Comparison of ENCODE assay signal across 34 cellular contexts in the genomic region with DNA sequence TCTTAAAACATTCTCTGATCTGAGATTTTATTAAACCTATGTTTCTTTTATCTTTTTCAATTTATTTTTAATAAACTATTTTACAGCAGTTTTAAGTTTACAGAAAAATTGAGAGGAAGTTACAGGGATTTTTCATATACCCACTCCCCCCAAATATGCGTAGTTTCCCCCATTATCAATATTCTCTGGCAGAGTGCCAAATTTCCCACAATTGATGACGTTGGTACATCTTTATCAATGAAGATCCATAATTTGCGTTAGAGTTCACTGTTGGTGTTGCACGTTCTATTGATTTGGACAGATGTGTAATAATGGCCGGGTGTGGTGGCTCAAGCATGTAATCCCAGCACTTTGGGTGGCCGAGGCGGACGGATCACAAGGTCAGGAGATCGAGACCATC.
"Had no signal": no experiment of that assay in that cellular context is flagged by ENCODE, and none has a peak within 500 bp of the region (broad histone marks: within the 10 kb centered on the region; RNA-seq: fewer than 3 reads in every experiment).

No MANE protein-coding gene starts in this region.

- H3K4me3 ChIP-seq: adrenal gland, ascending aorta, body of pancreas, breast epithelium, cardiac muscle cell had no signal

- H3K36me3 ChIP-seq: adrenal gland, ascending aorta, brain microvascular endothelial cell, breast epithelium, cardiac muscle cell had no signal

- ATAC-seq: activated naive CD4-positive, alpha-beta T cell treated with anti-CD3 and anti-CD28 coated beads, Interleukin-2, amount 50 U/mL, for 72 hours; activated naive CD8-positive, alpha-beta T cell treated with anti-CD3 and anti-CD28 coated beads, Interleukin-2, amount 50 U/mL, for 24 hours; activated T-cell treated with anti-CD3 and anti-CD28 coated beads, Interleukin-2, amount 50 U/mL, for 4 hours; activated T-cell treated with anti-CD3 and anti-CD28 coated beads, Interleukin-2, amount 50 U/mL, for 72 hours; activated T-helper 17 cell treated with anti-CD3 and anti-CD28 coated beads, Interleukin-2, amount 50 U/mL, for 72 hours; body of pancreas had no signal

- H3K27ac ChIP-seq: adrenal gland, ascending aorta, body of pancreas, brain microvascular endothelial cell, breast epithelium, cardiac muscle cell had no signal

- H3K9me3 ChIP-seq: adrenal gland, ascending aorta, body of pancreas, breast epithelium had no signal

- H3K4me1 ChIP-seq: adrenal gland, ascending aorta, body of pancreas, breast epithelium had no signal

- H3K27me3 ChIP-seq: adrenal gland, ascending aorta, body of pancreas, brain microvascular endothelial cell, breast epithelium, cardiac muscle cell had no signal

- DNase-seq: activated effector memory CD4-positive, alpha-beta T cell treated with anti-CD3 and anti-CD28 coated beads, Interleukin-2, amount 50 U/mL, for 16 hours; activated effector memory CD4-positive, alpha-beta T cell treated with Interleukin-2 at 50 U/mL for 16 hours; activated gamma-delta T cell; activated gamma-delta T cell treated with Interleukin-2 at 50 U/mL for 16 hours; activated naive CD4-positive, alpha-beta T cell; activated naive CD4-positive, alpha-beta T cell treated with anti-CD3 and anti-CD28 coated beads for 36 hours; activated naive CD4-positive, alpha-beta T cell treated with anti-CD3 and anti-CD28 coated beads, Interleukin-2, amount 10 ng/mL, durations not matched to agents 7 days and 5 days; activated naive CD4-positive, alpha-beta T cell treated with anti-CD3 and anti-CD28 coated beads, Interleukin-2, amount 50 U/mL, for 16 hours; activated naive CD4-positive, alpha-beta T cell treated with Interleukin-2 at 50 U/mL for 16 hours; activated naive CD8-positive, alpha-beta T cell treated with anti-CD3 and anti-CD28 coated beads for 36 hours; activated naive CD8-positive, alpha-beta T cell treated with anti-CD3 and anti-CD28 coated beads, Interleukin-2, amount 10 ng/mL, durations not matched to agents 7 days and 5 days; activated naive CD8-positive, alpha-beta T cell treated with anti-CD3 and anti-CD28 coated beads, Interleukin-2, amount 50 U/mL, for 24 hours; activated T-cell treated with anti-CD3 and anti-CD28 coated beads, Interleukin-2, amount 50 U/mL, for 1 hour; activated T-cell treated with anti-CD3 and anti-CD28 coated beads, Interleukin-2, amount 50 U/mL, for 24 hours; activated T-cell treated with anti-CD3 and anti-CD28 coated beads, Interleukin-2, amount 50 U/mL, for 4 hours; activated T-cell treated with anti-CD3 and anti-CD28 coated beads, Interleukin-2, amount 50 U/mL, for 48 hours; activated T-cell treated with anti-CD3 and anti-CD28 coated beads, Interleukin-2, amount 50 U/mL, for 72 hours; adrenal gland; amniotic stem cell; amygdala; anterior cingulate cortex; aorta; body of pancreas; brain microvascular endothelial cell; caudate nucleus; central memory CD4-positive, alpha-beta T cell; cerebellar nuclear complex had no signal

- FAIRE-seq: astrocyte, bronchial epithelial cell had no signal
